25 cellular contexts compared by ENCODE assay signal in genomic region chr1:19239876-19240275, GRCh38. TPM values are rescaled to one million over a fixed set of nuclear protein-coding genes. Genes with fewer than 3 reads are reported as not detected.
DNase-seq lines count a peak whose midpoint lies in the region; TF ChIP-seq lines count a peak whose summit lies in the region.
"Had no signal": no experiment of that assay in that cellular context is flagged by ENCODE, and none has a peak within 500 bp of the region (broad histone marks: within the 10 kb centered on the region; RNA-seq: fewer than 3 reads in every experiment).

No MANE protein-coding gene starts in this region.

- DNase-seq in Karpas-422 (no peak), lung microvascular endothelial cell (ENCODE audit: low read depth in 2 of 2) (peak; percentile 20 to 27), NCI-H2029 treated with DMSO at 0.1 percent for 48 hours (lab: John Stamatoyannopoulos, UW) (no peak), endodermal cell (no peak), vagina (ENCODE audit: extremely low spot score in 2 of 2) (no peak)
- DNase-seq: DMS53, GF-D8, GM23248, H9, HFFc6, KBM-7, NCI-H1105, NCI-H146, NCI-H2029, NCI-H2171, NCI-H524 treated with DMSO at 0.1 percent for 48 hours, OCI-M1 had no signal

- peaks cover 5% of the 10 kb centered on the region; the same call in 1 of the 2 replicates for H4K20me1 ChIP-seq in Karpas-422 (ENCODE audit: insufficient read depth, low read depth, low read length)

- peaks cover 18% of the 10 kb centered on the region for H3K79me2 ChIP-seq in Karpas-422 (ENCODE audit: low read length)

- peaks cover 75% of the 10 kb centered on the region for H3K36me3 Mint-ChIP-seq in endodermal cell (ENCODE audit: low read depth)

- no peak overlapping the region for H3K4me3 Mint-ChIP-seq in endodermal cell
- H3K4me3 Mint-ChIP-seq: B cell, CD14-positive monocyte, H9, HFFc6 had no signal

- intact Hi-C loops in vagina (cut with DNase I): loop anchor here (10.0 kb wide), 1 partner anchor 355 kb away; no protein-coding TSS in a partner anchor

- H2AFZ ChIP-seq in Karpas-422 (ENCODE audit: low read length): no peak overlapping the region
- H2AFZ ChIP-seq: GM23248 had no signal

- TF ChIP-seq CTCF in VCaP (conservative IDR thresholded peaks at IDR 0.05) (no peak), endodermal cell (conservative IDR thresholded peaks at IDR 0.05) (no peak), vagina (IDR thresholded peaks at IDR 0.05) (no peak)

- TF ChIP-seq POLR2A in vagina (IDR thresholded peaks at IDR 0.05): no peak

- 0 out of 2 replicates have a peak overlapping the region, but pooled peaks have one; percentile 82 for H3K27ac ChIP-seq in Karpas-422 (ENCODE audit: low read length)
- peak overlapping the region; percentile 13; the same call in 1 of the 2 replicates for H3K27ac ChIP-seq in VCaP
- peak overlapping the region; percentile 49 for H3K27ac ChIP-seq in skeletal muscle tissue (ENCODE audit: low read depth, low read length)
- no peak overlapping the region for H3K27ac ChIP-seq in endodermal cell (ENCODE audit: low read depth, low read length)
- H3K27ac ChIP-seq in vagina: no peak overlapping the region
- H3K27ac ChIP-seq: A549, GM23248, HL-60, SJSA1 had no signal

- H3K4me1 ChIP-seq in Karpas-422 (ENCODE audit: low read length) (peaks cover 16% of the 10 kb centered on the region), skeletal muscle tissue (ENCODE audit: control insufficient read depth in 3 of 3, insufficient read depth in 3 of 3, low read length in 3 of 3) (peaks cover 18 to 22% (median 21%) of the 10 kb centered on the region in 3 donors), endodermal cell (ENCODE audit: control insufficient read depth, insufficient read depth, low read length) (no peaks in the 10 kb centered on the region), vagina (no peaks in the 10 kb centered on the region)
- H3K4me1 ChIP-seq: A549, SJSA1 had no signal

- no peaks in the 10 kb centered on the region for H3K9me3 ChIP-seq in Karpas-422 (ENCODE audit: low read length)
- H3K9me3 ChIP-seq in skeletal muscle tissue (ENCODE audit: control insufficient read depth in 3 of 3, low read length in 3 of 3): no peaks in the 10 kb centered on the region
- H3K9me3 ChIP-seq in endodermal cell (ENCODE audit: control insufficient read depth, low read length): no peaks in the 10 kb centered on the region
- no peaks in the 10 kb centered on the region for H3K9me3 ChIP-seq in vagina
- H3K9me3 ChIP-seq: A549, SJSA1 had no signal

- no peaks in the 10 kb centered on the region for H3K27me3 ChIP-seq in Karpas-422 (ENCODE audit: low read length)
- H3K27me3 ChIP-seq in skeletal muscle tissue (ENCODE audit: control insufficient read depth in 3 of 3, insufficient read depth in 3 of 3, low read length in 3 of 3): no peaks in the 10 kb centered on the region
- no peaks in the 10 kb centered on the region for H3K27me3 ChIP-seq in endodermal cell (ENCODE audit: control insufficient read depth, insufficient read depth, low read length, poor library complexity, severe bottlenecking)
- no peaks in the 10 kb centered on the region for H3K27me3 ChIP-seq in vagina
- H3K27me3 ChIP-seq: SJSA1 had no signal

- no peaks in the 10 kb centered on the region for H3K9me2 ChIP-seq in Karpas-422 (replicated peaks; ENCODE audit: insufficient read depth, low read length)

- H3K4me1 Mint-ChIP-seq in endodermal cell: no peaks in the 10 kb centered on the region
- H3K4me1 Mint-ChIP-seq: B cell, CD14-positive monocyte, H9 had no signal

- no peak overlapping the region for H3K9ac ChIP-seq in Karpas-422 (ENCODE audit: low read length)
- H3K9ac ChIP-seq in skeletal muscle tissue (ENCODE audit: low read depth in 1 of 3, low read length in 3 of 3): peak overlapping the region in 2 of 3 donors; percentile 47 to 72
- no peak overlapping the region for H3K9ac ChIP-seq in endodermal cell (ENCODE audit: extremely low read depth, low read length, poor library complexity, severe bottlenecking)

- H3K27me3 Mint-ChIP-seq in endodermal cell (ENCODE audit: insufficient read depth): no peaks in the 10 kb centered on the region
- H3K27me3 Mint-ChIP-seq: B cell had no signal

- whole genome bisulfite sequencing in endodermal cell (ENCODE audit: insufficient coverage in 1 of 2, insufficient read length in 1 of 2), 2 experiments: 93 to 100% methylated on average over 6 to 7 of the region's 7 CpGs

- H3K36me3 ChIP-seq in Karpas-422 (ENCODE audit: insufficient read depth, low read length) (peaks cover 42% of the 10 kb centered on the region), skeletal muscle tissue (ENCODE audit: control insufficient read depth in 3 of 3, insufficient read depth in 3 of 3, low read length in 3 of 3) (peaks cover 55 to 77% (median 66%) of the 10 kb centered on the region in 3 donors), endodermal cell (ENCODE audit: control insufficient read depth, insufficient read depth, low read length) (peaks cover 84% of the 10 kb centered on the region), vagina (peaks cover 5 to 88% of the 10 kb centered on the region in 2 donors)

- no peak overlapping the region for H3K4me2 ChIP-seq in Karpas-422 (ENCODE audit: low read depth, low read length, poor library complexity, severe bottlenecking)
- H3K4me2 ChIP-seq: A549 had no signal

- no peak overlapping the region for H3K27ac Mint-ChIP-seq in endodermal cell
- H3K27ac Mint-ChIP-seq: B cell, H9 had no signal

- H3K4me3 ChIP-seq in Karpas-422 (ENCODE audit: low read length): no peak overlapping the region
- no peak overlapping the region for H3K4me3 ChIP-seq in skeletal muscle tissue (ENCODE audit: low read length in 3 of 3)
- no peak overlapping the region for H3K4me3 ChIP-seq in endodermal cell (ENCODE audit: low read length)
- no peak overlapping the region for H3K4me3 ChIP-seq in vagina
- H3K4me3 ChIP-seq: A549, GM23248, SJSA1 had no signal

- no peaks in the 10 kb centered on the region for H3K9me3 Mint-ChIP-seq in endodermal cell
- H3K9me3 Mint-ChIP-seq: H9, HFFc6 had no signal

RNA-seq across cellular contexts. Expression of gene EMC1, which starts 11.4 kb away (rescaled TPM):
- total RNA-seq in Karpas-422 (2014; rRNA removed; shearing (Covaris generic); ENCODE audit: low replicate concordance): 18.1 and 22.8 TPM in 2 replicates
- total RNA-seq in lung microvascular endothelial cell (39.4 and 43.3 TPM in 2 replicates), skeletal muscle tissue (36.5 TPM), endodermal cell (10 to 100 TPM; 59.0 to 67.5 TPM), vagina (28.0 TPM)
- 45.9 TPM for polyA plus RNA-seq in endodermal cell (2013, experiment 1 of 2)
- polyA plus RNA-seq in endodermal cell (2013, experiment 2 of 2): 38.7 TPM

RNA-seq across cellular contexts. Expression of gene MRTO4, which starts 11.7 kb away (rescaled TPM):
- 15.4 and 31.0 TPM in 2 replicates for total RNA-seq in Karpas-422 (2014; rRNA removed; shearing (Covaris generic); ENCODE audit: low replicate concordance)
- total RNA-seq in lung microvascular endothelial cell (16.7 and 17.0 TPM in 2 replicates), skeletal muscle tissue (20.4 TPM), endodermal cell (10 to 100 TPM; 37.7 to 44.5 TPM), vagina (19.2 TPM)
- polyA plus RNA-seq in endodermal cell (2013, experiment 1 of 2): 29.7 TPM
- 27.2 TPM for polyA plus RNA-seq in endodermal cell (2013, experiment 2 of 2)

RNA-seq across cellular contexts. Expression of gene UBR4, which starts 29.8 kb away (rescaled TPM):
- 135 and 201 TPM in 2 replicates for total RNA-seq in Karpas-422 (2014; rRNA removed; shearing (Covaris generic); ENCODE audit: low replicate concordance)
- 66.3 and 71.4 TPM in 2 replicates for total RNA-seq in lung microvascular endothelial cell
- 73.6 TPM for total RNA-seq in skeletal muscle tissue
- 100 to 1,000 TPM; 148 to 151 TPM for total RNA-seq in endodermal cell
- 97.7 TPM for polyA plus RNA-seq in endodermal cell (2013, experiment 1 of 2)
- 88.6 TPM for polyA plus RNA-seq in endodermal cell (2013, experiment 2 of 2)
- total RNA-seq in vagina: 157 TPM

RNA-seq across cellular contexts. Expression of gene AKR7A3, which starts 48.7 kb away (rescaled TPM):
- total RNA-seq in Karpas-422 (2014; rRNA removed; shearing (Covaris generic); ENCODE audit: low replicate concordance): 0.41 and 1.2 TPM in 2 replicates
- total RNA-seq in lung microvascular endothelial cell (under 0.01 and 0.22 TPM in 2 replicates), skeletal muscle tissue (0.52 TPM), endodermal cell (1 to 10 TPM in 1 of 2 donors, under 1 TPM in 1; 0.92 to 2.0 TPM), vagina (4.2 TPM)
- 0.85 TPM for polyA plus RNA-seq in endodermal cell (2013, experiment 1 of 2)
- polyA plus RNA-seq in endodermal cell (2013, experiment 2 of 2): 1.2 TPM
- total RNA-seq: Right ventricle myocardium inferior had no signal

Comparison
In these comparisons a context has a peak if more than half of its experiments do, and no peak if none do; other contexts are left out.
1. DNase-seq: peak in lung microvascular endothelial cell (2 of 2); none in Karpas-422 (single experiment), NCI-H2029 treated with DMSO at 0.1 percent for 48 hours (single experiment), endodermal cell (single experiment) and vagina (0 of 2).
2. H3K27ac ChIP-seq: peak in Karpas-422 (single experiment), VCaP (single experiment) and skeletal muscle tissue (single experiment); none in endodermal cell (single experiment) and vagina (single experiment).
3. H3K9ac ChIP-seq: peak in skeletal muscle tissue (2 of 3); none in Karpas-422 (single experiment) and endodermal cell (single experiment).